15 cellular contexts compared by ENCODE assay signal in the genomic region with DNA sequence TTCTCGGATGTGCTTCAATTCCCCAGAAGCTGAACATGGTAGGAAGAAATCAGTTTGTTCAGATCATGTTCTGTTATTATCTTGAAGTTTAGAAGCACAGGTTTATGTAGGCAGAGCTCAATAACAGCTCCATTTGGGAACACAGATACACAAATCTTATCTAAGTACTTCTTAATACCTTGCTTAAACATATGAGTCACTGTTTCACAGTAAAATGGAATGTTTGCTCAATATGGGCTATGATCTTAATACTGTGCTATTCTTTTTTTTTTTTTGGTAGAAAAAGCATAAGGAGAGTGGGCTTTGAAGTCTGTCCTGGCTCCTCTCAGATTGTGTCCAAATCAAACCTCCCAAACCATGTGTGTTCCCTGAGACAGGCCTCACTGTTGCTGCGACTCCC. TPM values are rescaled to one million over a fixed set of nuclear protein-coding genes. Genes with fewer than 3 reads are reported as not detected.
DNase-seq lines count a peak whose midpoint lies in the region; ATAC-seq, FAIRE-seq and TF ChIP-seq lines count a peak whose summit lies in the region.
"Had no signal": no experiment of that assay in that cellular context is flagged by ENCODE, and none has a peak within 500 bp of the region (broad histone marks: within the 10 kb centered on the region; RNA-seq: fewer than 3 reads in every experiment).

No MANE protein-coding gene starts in this region.

- no peak for ATAC-seq in HCT116
- ATAC-seq: activated CD4-positive, alpha-beta T cell treated with anti-CD3 and anti-CD28 coated beads for 36 hours; right cardiac atrium had no signal

- peaks cover 12% of the 10 kb centered on the region for H3K27me3 Mint-ChIP-seq in type B pancreatic cell
- H3K27me3 Mint-ChIP-seq: activated CD4-positive, alpha-beta T cell treated with anti-CD3 and anti-CD28 coated beads for 36 hours had no signal

- H3K4me1 ChIP-seq in HCT116 (ENCODE audit: control insufficient read depth in 1 of 2, insufficient read depth in 2 of 2, low read length in 2 of 2) (peaks cover 0 to 27% of the 10 kb centered on the region in 2 experiments; a peak in 3 of 4 replicates), kidney (ENCODE audit: control insufficient read depth in 1 of 2, insufficient read depth in 1 of 2, low read depth in 1 of 2, low read length in 2 of 2) (no peaks in the 10 kb centered on the region), A673 (ENCODE audit: insufficient read depth, low read length, poor library complexity, severe bottlenecking) (no peaks in the 10 kb centered on the region)
- H3K4me1 ChIP-seq: adrenal gland had no signal

- intact Hi-C loops in HCT116 (cut with micrococcal nuclease) (loop anchor here (10.0 kb wide), 1 partner anchor 440 kb away; no protein-coding TSS in a partner anchor), kidney (cut with DNase I) (loop anchor here (5.0 kb wide), 1 partner anchor 262 kb away; no protein-coding TSS in a partner anchor), A673 (cut with micrococcal nuclease; ENCODE audit: unreplicated experiment) (loop anchor here (5.0 to 10.0 kb wide), 2 partner anchors 33 to 150 kb away; no protein-coding TSS in a partner anchor)

- no peaks in the 10 kb centered on the region for H3K36me3 ChIP-seq in HCT116 (ENCODE audit: control insufficient read depth in 1 of 2, insufficient read depth in 2 of 2, low read length in 2 of 2)
- H3K36me3 ChIP-seq in bronchial epithelial cell (ENCODE audit: control insufficient read depth, insufficient read depth, low read length), result no peaks in the 10 kb centered on the region
- H3K36me3 ChIP-seq in kidney (ENCODE audit: control insufficient read depth in 1 of 2, insufficient read depth in 2 of 2, low read length in 2 of 2), result no peaks in the 10 kb centered on the region
- no peaks in the 10 kb centered on the region for H3K36me3 ChIP-seq in A673 (ENCODE audit: insufficient read depth, low read length, poor library complexity, severe bottlenecking)
- H3K36me3 ChIP-seq: adrenal gland had no signal

- peak overlapping the region; percentile 65 for H3K27ac Mint-ChIP-seq in type B pancreatic cell
- H3K27ac Mint-ChIP-seq: activated CD4-positive, alpha-beta T cell treated with anti-CD3 and anti-CD28 coated beads for 36 hours; T-helper 2 cell treated with Interferon-gamma antibody and Interleukin-4, amounts not matched to agents 5 μg/mL and 100 μg/mL, for 36 hours had no signal

- H3K9me2 ChIP-seq in HCT116 (ENCODE audit: insufficient read depth), result no peaks in the 10 kb centered on the region

- BruUV-seq in HCT116 (replicated peaks; lab: Mats Ljungman, UMichigan) (no TSS peak), A673 (replicated peaks; lab: Mats Ljungman, UMichigan) (no TSS peak)

- CTCF ChIA-PET in HCT116 (lab: Charles Lee), result interaction anchor here (0.7 to 21.6 kb wide), 6 partner anchors 13 to 267 kb away, joined by 3 to 203 read pairs (median 6); no protein-coding TSS in a partner anchor
- CTCF ChIA-PET in A673 (lab: Charles Lee), result interaction anchor here (1.2 kb wide), 1 partner anchor 32 kb away, joined by 6 read pairs; no protein-coding TSS in a partner anchor

- H3K36me3 Mint-ChIP-seq in type B pancreatic cell, result no peaks in the 10 kb centered on the region

- H3K9me3 ChIP-seq in HCT116 (ENCODE audit: control insufficient read depth in 1 of 2, insufficient read depth in 1 of 2, low read depth in 1 of 2, low read length in 2 of 2) (no peaks in the 10 kb centered on the region), kidney (ENCODE audit: control insufficient read depth in 1 of 2, low read length in 2 of 2) (no peaks in the 10 kb centered on the region), A673 (ENCODE audit: low read depth, low read length, poor library complexity, severe bottlenecking) (no peaks in the 10 kb centered on the region)
- H3K9me3 ChIP-seq: adrenal gland had no signal

- H3K4me3 ChIP-seq in HCT116 (replicated peaks in 1 of 2; ENCODE audit: low read depth in 1 of 2, low read length in 2 of 2) (no peak overlapping the region), bronchial epithelial cell (ENCODE audit: low read depth, low read length) (no peak overlapping the region), kidney (ENCODE audit: low read length in 2 of 2) (no peak overlapping the region), A673 (ENCODE audit: low read depth, low read length, poor library complexity, severe bottlenecking) (no peak overlapping the region)
- H3K4me3 ChIP-seq: adrenal gland had no signal

- DNase-seq in HCT116 (ENCODE audit: low read depth, low spot score), result no peak
- peak; percentile 93 for DNase-seq in bronchial epithelial cell (ENCODE audit: low read depth)
- peak; percentile 89 for DNase-seq in iris pigment epithelial cell (ENCODE audit: low read depth)
- no peak for DNase-seq in type B pancreatic cell (ENCODE audit: extremely low spot score, unreplicated experiment)
- DNase-seq in kidney, result no peak
- DNase-seq in stimulated activated naive CD4-positive, alpha-beta T cell treated with Interleukin-2 at 50 U/mL for 16 hours (lab: John Stamatoyannopoulos, UW), result no peak
- DNase-seq in A673 (ENCODE audit: low spot score), result no peak
- DNase-seq: activated CD4-positive, alpha-beta T cell treated with anti-CD3 and anti-CD28 coated beads for 36 hours; adrenal gland; NCI-H2081; NCI-H774; right cardiac atrium; Right ventricle myocardium superior had no signal

- no peaks in the 10 kb centered on the region for H3K27me3 ChIP-seq in HCT116 (ENCODE audit: insufficient read depth, low read length)
- no peaks in the 10 kb centered on the region for H3K27me3 ChIP-seq in bronchial epithelial cell (ENCODE audit: control insufficient read depth, insufficient read depth, low read length)
- no peaks in the 10 kb centered on the region for H3K27me3 ChIP-seq in A673 (replicated peaks; ENCODE audit: insufficient read depth, low read depth, low read length, poor library complexity)
- H3K27me3 ChIP-seq: adrenal gland had no signal

- no peaks in the 10 kb centered on the region for H3K79me2 ChIP-seq in HCT116 (ENCODE audit: insufficient read depth, low read length)

- TF ChIP-seq CTCF in HCT116 (IDR thresholded peaks at IDR 0.05 in 2 of 3, conservative IDR thresholded peaks at IDR 0.05 in 1 of 3; ENCODE audit: borderline replicate concordance in 1 of 3, insufficient read depth in 1 of 3, low read depth in 2 of 3, low read length in 2 of 3), result no peak
- TF ChIP-seq CTCF in bronchial epithelial cell (IDR thresholded peaks at IDR 0.05; ENCODE audit: insufficient read depth, low read length, severe bottlenecking), result no peak
- TF ChIP-seq CTCF in type B pancreatic cell (conservative IDR thresholded peaks at IDR 0.05), result no peak
- TF ChIP-seq CTCF in kidney (IDR thresholded peaks at IDR 0.05; ENCODE audit: borderline replicate concordance, extremely low read depth, insufficient read depth), result no peak
- TF ChIP-seq CTCF in A673 (conservative IDR thresholded peaks at IDR 0.05; ENCODE audit: low read depth, low read length), result no peak

- TF ChIP-seq POLR2A in HCT116 (IDR thresholded peaks at IDR 0.05; ENCODE audit: borderline replicate concordance, extremely low read depth, insufficient read depth, insufficient read length), result no peak

- H3K27ac ChIP-seq in HCT116 (ENCODE audit: low read depth, low read length) (no peak overlapping the region), kidney (ENCODE audit: low read depth in 2 of 2, low read length in 2 of 2) (no peak overlapping the region), A673 (ENCODE audit: low read depth, low read length, poor library complexity, severe bottlenecking) (no peak overlapping the region)
- H3K27ac ChIP-seq: adrenal gland had no signal

- RAD21 ChIA-PET in HCT116 (lab: Charles Lee; ENCODE audit: low non-redundant PET in 1 of 2, low total read pairs in 2 of 2, uncharacterized antibody in 2 of 2, unreplicated experiment in 2 of 2), result interaction anchor here in 1 of 2 experiments (1.9 kb wide), 1 partner anchor 32 kb away, joined by 6 read pairs; no protein-coding TSS in a partner anchor

- no peaks in the 10 kb centered on the region for H3K9me3 Mint-ChIP-seq in type B pancreatic cell
- H3K9me3 Mint-ChIP-seq: T-helper 2 cell treated with Interferon-gamma antibody and Interleukin-4, amounts not matched to agents 5 μg/mL and 100 μg/mL, for 36 hours had no signal

- no peak overlapping the region for H3K4me3 Mint-ChIP-seq in type B pancreatic cell
- H3K4me3 Mint-ChIP-seq: activated CD4-positive, alpha-beta T cell treated with anti-CD3 and anti-CD28 coated beads for 36 hours; T-helper 2 cell treated with Interferon-gamma antibody and Interleukin-4, amounts not matched to agents 5 μg/mL and 100 μg/mL, for 36 hours had no signal

- peaks cover 3% of the 10 kb centered on the region for H3K4me1 Mint-ChIP-seq in type B pancreatic cell (ENCODE audit: unreplicated experiment)
- H3K4me1 Mint-ChIP-seq: activated CD4-positive, alpha-beta T cell treated with anti-CD3 and anti-CD28 coated beads for 36 hours had no signal

- H3K9ac ChIP-seq in HCT116 (ENCODE audit: low read length) (no peak overlapping the region), kidney (ENCODE audit: low read length in 2 of 2) (no peak overlapping the region)

- POLR2A ChIA-PET in HCT116 (lab: Charles Lee) (interaction anchor here (0.8 to 1.0 kb wide), 2 partner anchors 31 to 126 kb away, joined by 3 to 4 read pairs; a partner anchor contains a TSS), A673 (lab: Charles Lee; ENCODE audit: low non-redundant PET) (no interaction called here)

- peak overlapping the region; percentile 30 for H3K4me2 ChIP-seq in HCT116 (ENCODE audit: low read length)

- FAIRE-seq in bronchial epithelial cell (lab: Jason Lieb, UNC), result no peak
- FAIRE-seq in kidney (lab: Jason Lieb, UNC), result no peak

- TF ChIP-seq RAD21 in HCT116 (IDR thresholded peaks at IDR 0.05; ENCODE audit: low read depth), result no peak

- no peaks in the 10 kb centered on the region for H4K20me1 ChIP-seq in HCT116 (ENCODE audit: insufficient read depth)

- no peak overlapping the region for H2AFZ ChIP-seq in HCT116 (ENCODE audit: low read depth, low read length, poor library complexity, severe bottlenecking)

RNA-seq across cellular contexts. Expression of a gene that starts 13.4 kb away (rescaled TPM):
- total RNA-seq in HCT116 (2021; ENCODE audit: unreplicated experiment) (0.22 TPM), bronchial epithelial cell (not detected in 2 replicates), type B pancreatic cell (ENCODE audit: low replicate concordance) (0.29 TPM in 2 replicates), kidney (not detected), A673 (2021) (not detected in 2 replicates)
- 0.04 TPM in 2 replicates for polyA plus RNA-seq in HCT116 (2012)
- not detected for polyA plus RNA-seq in kidney (ENCODE audit: insufficient read depth, low read depth, low replicate concordance)
- total RNA-seq: activated CD4-positive, alpha-beta T cell treated with anti-CD3 and anti-CD28 coated beads for 36 hours; glomerular endothelial cell; Right ventricle myocardium superior had no signal

RNA-seq across cellular contexts. Expression of a gene that starts 54.6 kb away (rescaled TPM):
- total RNA-seq in HCT116 (2021; ENCODE audit: unreplicated experiment) (not detected), bronchial epithelial cell (not detected in 2 replicates), type B pancreatic cell (ENCODE audit: low replicate concordance) (not detected in 2 replicates), kidney (not detected), A673 (2021) (not detected in 2 replicates)
- not detected in 2 replicates for polyA plus RNA-seq in HCT116 (2012)
- polyA plus RNA-seq in kidney (ENCODE audit: insufficient read depth, low read depth, low replicate concordance), result not detected
- total RNA-seq: activated CD4-positive, alpha-beta T cell treated with anti-CD3 and anti-CD28 coated beads for 36 hours; adrenal gland; glomerular endothelial cell; right cardiac atrium; Right ventricle myocardium superior had no signal
- polyA plus RNA-seq: adrenal gland, right cardiac atrium had no signal

RNA-seq across cellular contexts. Expression of a gene that starts 56.8 kb away (rescaled TPM):
- total RNA-seq in HCT116 (2021; ENCODE audit: unreplicated experiment) (137 TPM), bronchial epithelial cell (29.5 and 73.7 TPM in 2 replicates), type B pancreatic cell (ENCODE audit: low replicate concordance) (131 and 142 TPM in 2 replicates), kidney (183 TPM), A673 (2021) (138 and 144 TPM in 2 replicates)
- 240 and 257 TPM in 2 replicates for polyA plus RNA-seq in HCT116 (2012)
- 600 TPM for polyA plus RNA-seq in kidney (ENCODE audit: insufficient read depth, low read depth, low replicate concordance)

Comparison
In these comparisons a context has a peak if more than half of its experiments do, and no peak if none do; other contexts are left out.
1. DNase-seq: peak in bronchial epithelial cell (single experiment) and iris pigment epithelial cell (single experiment); none in HCT116 (single experiment), type B pancreatic cell (single experiment), kidney (single experiment), stimulated activated naive CD4-positive, alpha-beta T cell treated with Interleukin-2 at 50 U/mL for 16 hours (single experiment) and A673 (single experiment).